8 cellular contexts compared by ENCODE assay signal in genomic region chr19:11355160-11356073, GRCh38. TPM values are rescaled to one million over a fixed set of nuclear protein-coding genes. Genes with fewer than 3 reads are reported as not detected.
DNase-seq lines count a peak whose midpoint lies in the region; ATAC-seq, FAIRE-seq and TF ChIP-seq lines count a peak whose summit lies in the region.

PLPPR2 (plus strand) TSS chr19:11355432; CDS start chr19:11357674, 2,242 bp downstream.

- no peaks in the 10 kb centered on the region for H3K36me3 Mint-ChIP-seq in activated naive CD8-positive, alpha-beta T cell treated with anti-CD3 and anti-CD28 coated beads, Interleukin-2, amount 50 U/mL, for 24 hours (ENCODE audit: low read depth)

- H3K36me3 ChIP-seq in pancreas = no peaks in the 10 kb centered on the region
- peaks cover 7% of the 10 kb centered on the region for H3K36me3 ChIP-seq in thoracic aorta

- 3 to 4% methylated on average over 46 to 60 of the region's 62 CpGs for WGBS in pancreas, 2 donors

- no peaks in the 10 kb centered on the region for H3K27me3 ChIP-seq in pancreas
- H3K27me3 ChIP-seq in thoracic aorta (replicated peaks; ENCODE audit: insufficient read depth) = no peaks in the 10 kb centered on the region

- H3K4me3 Mint-ChIP-seq in activated naive CD8-positive, alpha-beta T cell treated with anti-CD3 and anti-CD28 coated beads, Interleukin-2, amount 50 U/mL, for 24 hours = peak within 1 kb of the TSS; percentile 69

- DNase-seq in GM12891 (ENCODE audit: insufficient read length, low spot score) (peak; percentile 66), NCI-H1092 treated with DMSO at 0.1 percent for 48 hours (lab: John Stamatoyannopoulos, UW) (peak; percentile 85), T follicular helper cell (ENCODE audit: low read depth) (peak; percentile 78), Right ventricle myocardium superior (peak; percentile 98), pancreas (peak; percentile 88 to 98 (median 95)), thoracic aorta (ENCODE audit: low spot score) (peak; percentile 90)
- peak; percentile 86 for DNase-seq in activated naive CD8-positive, alpha-beta T cell treated with anti-CD3 and anti-CD28 coated beads, Interleukin-2, amount 50 U/mL, for 24 hours

- H3K4me1 Mint-ChIP-seq in activated naive CD8-positive, alpha-beta T cell treated with anti-CD3 and anti-CD28 coated beads, Interleukin-2, amount 50 U/mL, for 24 hours = peaks cover 7% of the 10 kb centered on the region

- H3K4me1 ChIP-seq in pancreas (peaks cover 0 to 4% (median 0%) of the 10 kb centered on the region in 3 donors), thoracic aorta (ENCODE audit: control insufficient read depth in 1 of 2, low read depth in 2 of 2) (peaks cover 0 to 11% of the 10 kb centered on the region in 2 donors)

- H3K27ac ChIP-seq in pancreas (no peak within 1 kb of the TSS), thoracic aorta (peak within 1 kb of the TSS; percentile 54 to 55)

- H3K9me3 ChIP-seq in pancreas (no peaks in the 10 kb centered on the region), thoracic aorta (no peaks in the 10 kb centered on the region)

- FAIRE-seq in GM12891 (lab: Jason Lieb, UNC) = peak; percentile 86
- FAIRE-seq in pancreas (lab: Jason Lieb, UNC) = no peak

- no peaks in the 10 kb centered on the region for H3K9me3 Mint-ChIP-seq in activated naive CD8-positive, alpha-beta T cell treated with anti-CD3 and anti-CD28 coated beads, Interleukin-2, amount 50 U/mL, for 24 hours

- intact Hi-C loops in Right ventricle myocardium superior (cut with DNase I) = no loop called here
- intact Hi-C loops in pancreas (cut with DNase I) = no loop called here

- ATAC-seq in activated naive CD8-positive, alpha-beta T cell treated with anti-CD3 and anti-CD28 coated beads, Interleukin-2, amount 50 U/mL, for 24 hours = peak; percentile 77
- ATAC-seq in Right ventricle myocardium superior (ENCODE audit: poor library complexity) (peak; percentile 98), pancreas (peak; percentile 97 to 98 (median 98)), thoracic aorta (ENCODE audit: insufficient number of reproducible peaks, low FRiP score, low read depth) (peak; percentile 83), GM18519 (IDR thresholded peaks at IDR 0.05; ENCODE audit: low FRiP score, unreplicated experiment) (no peak)

- peak within 1 kb of the TSS; percentile 15 to 64 (median 38) for H3K4me3 ChIP-seq in pancreas
- H3K4me3 ChIP-seq in thoracic aorta = peak within 1 kb of the TSS; percentile 86

- TF ChIP-seq CTCF in pancreas (IDR thresholded peaks at IDR 0.05) (no peak), thoracic aorta (IDR thresholded peaks at IDR 0.05) (no peak)

- TF ChIP-seq POLR2A in GM12891 (IDR thresholded peaks at IDR 0.05; ENCODE audit: low read depth, low read length) = no peak

- peaks cover 6% of the 10 kb centered on the region for H3K27me3 Mint-ChIP-seq in activated naive CD8-positive, alpha-beta T cell treated with anti-CD3 and anti-CD28 coated beads, Interleukin-2, amount 50 U/mL, for 24 hours

- H3K27ac Mint-ChIP-seq in activated naive CD8-positive, alpha-beta T cell treated with anti-CD3 and anti-CD28 coated beads, Interleukin-2, amount 50 U/mL, for 24 hours = peak within 1 kb of the TSS; percentile 51

TF ChIP-seq in GM12891, 5 proteins besides CTCF, POLR2A, EP300 and RAD21:
- TF ChIP-seq POLR2AphosphoS5 (IDR thresholded peaks at IDR 0.05; ENCODE audit: low read depth, low read length) = no peak
- TF ChIP-seq POU2F2 (IDR thresholded peaks at IDR 0.05; ENCODE audit: low read depth, low read length) = peak; percentile 49; the same call in 1 of the 2 replicates

RNA-seq across cellular contexts. Expression of gene PLPPR2, which starts in this region (rescaled TPM):
- polyA plus RNA-seq in GM12891 (2012; ENCODE audit: low read depth, missing spikeins) = 1.7 TPM
- total RNA-seq in Right ventricle myocardium superior (13.7 TPM), pancreas (10 to 100 TPM in 1 of 6 donors, 1 to 10 TPM in 5; 4.4 to 11.0 (median 7.1) TPM), thoracic aorta (10 to 100 TPM; 55.7 to 69.7 TPM)
- polyA plus RNA-seq in pancreas = 10 to 100 TPM; 15.7 to 32.8 TPM

Comparison
In these comparisons a context has a peak if more than half of its experiments do, and no peak if none do; other contexts are left out.
1. H3K27ac ChIP-seq: peak in thoracic aorta (2 of 2); none in pancreas (0 of 4).
2. Peak in every context shown above with its lines, with median percentiles within 50 percentile points of each other: DNase-seq.